In genomic region chr13:63614874-63615612, GRCh38 we compare ENCODE assay signal across 30 cellular contexts.
"Had no signal": no experiment of that assay in that cellular context is flagged by ENCODE, and none has a peak within 500 bp of the region (broad histone marks: within the 10 kb centered on the region; RNA-seq: fewer than 3 reads in every experiment).

No MANE protein-coding gene starts in this region.

- H3K4me3 ChIP-seq: coronary artery, esophagus squamous epithelium, gastrocnemius medialis, heart left ventricle, hepatocyte, left lung, mucosa of descending colon, right lobe of liver, smooth muscle cell, stomach, thyroid gland had no signal

- H3K4me1 ChIP-seq: esophagus squamous epithelium, gastrocnemius medialis, heart left ventricle, left lung, parathyroid adenoma, right lobe of liver, stomach, thyroid gland had no signal

- ATAC-seq: effector memory CD8-positive, alpha-beta T cell; gastrocnemius medialis; heart left ventricle; left cardiac atrium; left lung; mucosa of descending colon; natural killer cell treated with Interleukin-12 subunit alpha and Interleukin-12 subunit beta and Interleukin-15 and Interleukin-18, amount 100 ng/mL, for 72 hours; right lobe of liver; stimulated activated effector memory CD8-positive, alpha-beta T cell treated with anti-CD3 and anti-CD28 coated beads, Interleukin-12 subunit alpha, Interleukin-12 subunit beta, amount 100 ng/mL, for 72 hours had no signal

- H3K79me2 ChIP-seq: hepatocyte, parathyroid adenoma had no signal

- H3K4me1 Mint-ChIP-seq: mesothelial cell of epicardium; naive B cell; neural crest cell; stimulated activated effector memory CD8-positive, alpha-beta T cell treated with anti-CD3 and anti-CD28 coated beads, Interleukin-12 subunit alpha, Interleukin-12 subunit beta, amount 100 ng/mL, for 72 hours had no signal

- H3K4me3 Mint-ChIP-seq: effector memory CD8-positive, alpha-beta T cell; mesothelial cell of epicardium; naive B cell; natural killer cell treated with Interleukin-12 subunit alpha and Interleukin-12 subunit beta and Interleukin-15 and Interleukin-18, amount 100 ng/mL, for 72 hours; neural crest cell; stimulated activated effector memory CD8-positive, alpha-beta T cell treated with anti-CD3 and anti-CD28 coated beads, Interleukin-12 subunit alpha, Interleukin-12 subunit beta, amount 100 ng/mL, for 72 hours had no signal

- H3K4me2 ChIP-seq: hepatocyte, smooth muscle cell had no signal

- H3K27me3 ChIP-seq: esophagus squamous epithelium, gastrocnemius medialis, heart left ventricle, hepatocyte, left lung, right lobe of liver, stomach, thyroid gland had no signal

- H3K9ac ChIP-seq: parathyroid adenoma had no signal

- H3K27ac ChIP-seq: coronary artery, esophagus squamous epithelium, gastrocnemius medialis, heart left ventricle, hepatocyte, left lung, parathyroid adenoma, right lobe of liver, stomach, thyroid gland had no signal

- H3K36me3 Mint-ChIP-seq: mesothelial cell of epicardium; naive B cell; natural killer cell treated with Interleukin-12 subunit alpha and Interleukin-12 subunit beta and Interleukin-15 and Interleukin-18, amount 100 ng/mL, for 72 hours; stimulated activated effector memory CD8-positive, alpha-beta T cell treated with anti-CD3 and anti-CD28 coated beads, Interleukin-12 subunit alpha, Interleukin-12 subunit beta, amount 100 ng/mL, for 72 hours had no signal

- H2AFZ ChIP-seq: hepatocyte, parathyroid adenoma had no signal

- DNase-seq: dermis blood vessel endothelial cell; effector memory CD8-positive, alpha-beta T cell; erythroblast; esophagus squamous epithelium; gastrocnemius medialis; heart left ventricle; left cardiac atrium; left lung; mesenchymal stem cell; mucosa of descending colon; naive B cell; right lobe of liver; stimulated activated CD4-positive, alpha-beta T cell treated with anti-CD3 and anti-CD28 coated beads, Interleukin-12 subunit alpha, Interleukin-12 subunit beta, amount 100 ng/mL, for 4 hours; stimulated activated CD4-positive, alpha-beta T cell treated with anti-CD3 and anti-CD28 coated beads, Interleukin-1b, Interleukin-23, amount 100 ng/mL, for 48 hours; stimulated activated CD4-positive, alpha-beta T cell treated with anti-CD3 and anti-CD28 coated beads, Interleukin-4, amount 100 ng/mL, for 1 hour; stimulated activated naive CD4-positive, alpha-beta T cell treated with Interleukin-2 at 50 U/mL for 16 hours; stomach; thyroid gland; trophoblast cell had no signal

- H3K36me3 ChIP-seq: esophagus squamous epithelium, gastrocnemius medialis, heart left ventricle, left lung, right lobe of liver, stomach, thyroid gland had no signal

- H3K27me3 Mint-ChIP-seq: effector memory CD8-positive, alpha-beta T cell; naive B cell; natural killer cell treated with Interleukin-12 subunit alpha and Interleukin-12 subunit beta and Interleukin-15 and Interleukin-18, amount 100 ng/mL, for 72 hours; progenitor cell of endocrine pancreas had no signal

- H3K27ac Mint-ChIP-seq: effector memory CD8-positive, alpha-beta T cell; mesothelial cell of epicardium; naive B cell; natural killer cell treated with Interleukin-12 subunit alpha and Interleukin-12 subunit beta and Interleukin-15 and Interleukin-18, amount 100 ng/mL, for 72 hours; progenitor cell of endocrine pancreas; stimulated activated effector memory CD8-positive, alpha-beta T cell treated with anti-CD3 and anti-CD28 coated beads, Interleukin-12 subunit alpha, Interleukin-12 subunit beta, amount 100 ng/mL, for 72 hours had no signal

- FAIRE-seq: endometrium, islet of Langerhans had no signal

- H3K9me3 ChIP-seq: esophagus squamous epithelium, gastrocnemius medialis, left lung, right lobe of liver, stomach, thyroid gland had no signal
